ENCODE assay signal across 23 cellular contexts in genomic region chr3:35832140-35832571, GRCh38.
A peak's percentile ranks its signal among the peaks of the same experiment; 100 is the strongest.
DNase-seq lines count a peak whose midpoint lies in the region; ATAC-seq and TF ChIP-seq lines count a peak whose summit lies in the region.
"Had no signal": no experiment of that assay in that cellular context is flagged by ENCODE, and none has a peak within 500 bp of the region (broad histone marks: within the 10 kb centered on the region; RNA-seq: fewer than 3 reads in every experiment).

No MANE protein-coding gene starts in this region.

- POLR2A ChIA-PET in SK-N-SH (lab: Yijun Ruan, JAX) = no interaction called here

- TF ChIP-seq EP300 in SK-N-SH (IDR thresholded peaks at IDR 0.05; ENCODE audit: borderline replicate concordance in 1 of 2, low read depth in 1 of 2, low read length in 1 of 2) = no peak

- no peak for DNase-seq in SK-N-SH
- DNase-seq in SJCRH30 = peak; percentile 78 to 91
- peak; percentile 42 for DNase-seq in fibroblast of the aortic adventitia (ENCODE audit: low read depth)
- peak; percentile 22 for DNase-seq in skeletal muscle cell (ENCODE audit: low read depth)
- DNase-seq in DMS53 (lab: John Stamatoyannopoulos, UW) = no peak
- no peak for DNase-seq in amygdala (lab: John Stamatoyannopoulos, UW)
- DNase-seq in MM.1S = no peak
- DNase-seq: activated CD4-positive, alpha-beta T cell treated with anti-CD3 and anti-CD28 coated beads for 48 hours; effector CD4-positive, alpha-beta T cell; GM23248; islet precursor cell; left ventricle myocardium inferior; naive thymus-derived CD8-positive, alpha-beta T cell; NCI-H1092 treated with DMSO at 0.1 percent for 48 hours; NCI-H1694 treated with DMSO at 0.1 percent for 48 hours; NCI-H2171 treated with DMSO at 0.1 percent for 48 hours; NCI-H524; stimulated activated naive CD4-positive, alpha-beta T cell treated with Interleukin-2 at 50 U/mL for 16 hours; testis had no signal

- H3K79me2 ChIP-seq in SK-N-SH (ENCODE audit: insufficient read depth) (no peaks in the 10 kb centered on the region), MM.1S (ENCODE audit: low read length) (no peaks in the 10 kb centered on the region)

- H3K27ac ChIP-seq in SK-N-SH (ENCODE audit: low read depth in 2 of 2, low read length in 1 of 2) = no peak overlapping the region
- H3K27ac ChIP-seq in SJCRH30 = peak overlapping the region; percentile 61
- no peak overlapping the region for H3K27ac ChIP-seq in MM.1S (ENCODE audit: low read length)
- H3K27ac ChIP-seq: epithelial cell of prostate, GM23248, left ventricle myocardium inferior, testis had no signal

- H4K20me1 ChIP-seq in SK-N-SH (ENCODE audit: insufficient read depth) (no peaks in the 10 kb centered on the region), MM.1S (ENCODE audit: insufficient read depth, low read length) (no peaks in the 10 kb centered on the region)

- H3K27me3 ChIP-seq in SK-N-SH (ENCODE audit: insufficient read depth) (no peaks in the 10 kb centered on the region), SJCRH30 (no peaks in the 10 kb centered on the region), MM.1S (replicated peaks; ENCODE audit: insufficient read depth, low read length) (no peaks in the 10 kb centered on the region)
- H3K27me3 ChIP-seq: testis had no signal

- H3K9me3 ChIP-seq in SK-N-SH (no peaks in the 10 kb centered on the region), SJCRH30 (replicated peaks) (no peaks in the 10 kb centered on the region), MM.1S (replicated peaks; ENCODE audit: insufficient read depth, low read length) (no peaks in the 10 kb centered on the region)
- H3K9me3 ChIP-seq: testis had no signal

- no peaks in the 10 kb centered on the region for H3K36me3 ChIP-seq in SK-N-SH (replicated peaks in 1 of 2; ENCODE audit: control insufficient read depth in 1 of 2, insufficient read depth in 2 of 2, low read length in 1 of 2)
- H3K36me3 ChIP-seq in SJCRH30 = no peaks in the 10 kb centered on the region
- H3K36me3 ChIP-seq in MM.1S (replicated peaks; ENCODE audit: insufficient read depth, low read length) = no peaks in the 10 kb centered on the region
- H3K36me3 ChIP-seq: left ventricle myocardium inferior had no signal

- no peak overlapping the region for H3K4me2 ChIP-seq in SK-N-SH
- no peak overlapping the region for H3K4me2 ChIP-seq in MM.1S (ENCODE audit: low read depth, low read length)

- H3K4me3 ChIP-seq in SK-N-SH (ENCODE audit: low read depth in 2 of 2, low read length in 1 of 2) (no peak overlapping the region), SJCRH30 (no peak overlapping the region), fibroblast of the aortic adventitia (ENCODE audit: low read depth, low read length) (no peak overlapping the region), skeletal muscle cell (ENCODE audit: low read depth, low read length) (no peak overlapping the region), MM.1S (ENCODE audit: low read length) (no peak overlapping the region)
- H3K4me3 ChIP-seq: GM23248, left ventricle myocardium inferior, testis had no signal

- no peak for TF ChIP-seq RAD21 in SK-N-SH (IDR thresholded peaks at IDR 0.05; ENCODE audit: low read length)

- H3F3A ChIP-seq in SK-N-SH (replicated peaks; ENCODE audit: insufficient read depth) (no peaks in the 10 kb centered on the region), MM.1S (ENCODE audit: insufficient read depth, low read length) (no peaks in the 10 kb centered on the region)

- ATAC-seq in SK-N-SH treated with all-trans-retinoic acid at 6 μM for 48 hours = no peak
- ATAC-seq: activated naive CD4-positive, alpha-beta T cell treated with anti-CD3 and anti-CD28 coated beads, Interleukin-2, amount 50 U/mL, for 72 hours; naive thymus-derived CD8-positive, alpha-beta T cell; Right ventricle myocardium inferior had no signal

- CTCF ChIA-PET in SK-N-SH (lab: Yijun Ruan, JAX) = no interaction called here

- H3K4me1 ChIP-seq in SK-N-SH (ENCODE audit: control insufficient read depth in 1 of 2, insufficient read depth in 2 of 2, low read depth in 1 of 2, low read length in 1 of 2) (no peaks in the 10 kb centered on the region; a peak in 1 of 4 replicates), SJCRH30 (peaks cover 16% of the 10 kb centered on the region), MM.1S (ENCODE audit: low read length) (no peaks in the 10 kb centered on the region)
- H3K4me1 ChIP-seq: left ventricle myocardium inferior, testis had no signal

- 67% methylated on average over 4 of the region's 5 CpGs for WGBS in SK-N-SH (ENCODE audit: low lambda C conversion rate)

- H3K9me2 ChIP-seq in SK-N-SH = no peaks in the 10 kb centered on the region
- H3K9me2 ChIP-seq in MM.1S (replicated peaks; ENCODE audit: insufficient read depth, low read length) = no peaks in the 10 kb centered on the region

- TF ChIP-seq CTCF in SK-N-SH (IDR thresholded peaks at IDR 0.05) = no peak
- no peak for TF ChIP-seq CTCF in fibroblast of the aortic adventitia (IDR thresholded peaks at IDR 0.05; ENCODE audit: insufficient read depth, low read length)
- no peak for TF ChIP-seq CTCF in MM.1S (IDR thresholded peaks at IDR 0.05; ENCODE audit: low read length)

- H2AFZ ChIP-seq in SK-N-SH (ENCODE audit: low read depth) (no peak overlapping the region), MM.1S (ENCODE audit: low read length) (no peak overlapping the region)
- H2AFZ ChIP-seq: GM23248 had no signal

- H3K9ac ChIP-seq in SK-N-SH (no peak overlapping the region), MM.1S (ENCODE audit: low read length) (no peak overlapping the region)
- H3K9ac ChIP-seq: GM23248 had no signal

TF ChIP-seq in SK-N-SH treated with all-trans-retinoic acid at 6 μM for 48 hours, 23 proteins besides CTCF, POLR2A, EP300 and RAD21 (continues in another document):
- TF ChIP-seq ZFP3 (CRISPR knock-in tag; IDR thresholded peaks at IDR 0.05) = no peak
- TF ChIP-seq BACH2 (CRISPR knock-in tag; IDR thresholded peaks at IDR 0.05; ENCODE audit: borderline replicate concordance) = no peak
- TF ChIP-seq OSR1 (CRISPR knock-in tag; IDR thresholded peaks at IDR 0.05) = no peak
- TF ChIP-seq CSRNP3 (CRISPR knock-in tag; IDR thresholded peaks at IDR 0.05) = no peak
- no peak for TF ChIP-seq RARB (CRISPR knock-in tag; IDR thresholded peaks at IDR 0.05)
- TF ChIP-seq ZNF8 (CRISPR knock-in tag; IDR thresholded peaks at IDR 0.05) = no peak

TF ChIP-seq in SK-N-SH, 30 proteins besides CTCF, POLR2A, EP300 and RAD21:
- TF ChIP-seq IRF3 (IDR thresholded peaks at IDR 0.05; ENCODE audit: low read depth, low read length) (no peak), NRF1 (IDR thresholded peaks at IDR 0.05; ENCODE audit: low read depth, low read length) (no peak), SIN3A (IDR thresholded peaks at IDR 0.05; ENCODE audit: borderline replicate concordance, low read depth, low read length) (no peak), USF1 (IDR thresholded peaks at IDR 0.05; ENCODE audit: borderline replicate concordance, low read depth) (no peak), EZH2phosphoT487 (IDR thresholded peaks at IDR 0.05; ENCODE audit: borderline replicate concordance, low read depth) (no peak), FOXM1 (IDR thresholded peaks at IDR 0.05; ENCODE audit: low read depth) (no peak), JUND (IDR thresholded peaks at IDR 0.05) (no peak), RFX5 (IDR thresholded peaks at IDR 0.05; ENCODE audit: low read length) (no peak), MXI1 (IDR thresholded peaks at IDR 0.05; ENCODE audit: low read depth, low read length) (no peak), USF2 (IDR thresholded peaks at IDR 0.05; ENCODE audit: borderline replicate concordance, low read depth, low read length) (no peak), GATA2 (CRISPR knock-in tag; IDR thresholded peaks at IDR 0.05) (no peak), ELF1 (IDR thresholded peaks at IDR 0.05) (no peak), CHD2 (IDR thresholded peaks at IDR 0.05; ENCODE audit: low read length, partially characterized antibody) (no peak), FOXJ3 (CRISPR knock-in tag; IDR thresholded peaks at IDR 0.05) (no peak), POLR2AphosphoS5 (IDR thresholded peaks at IDR 0.05; ENCODE audit: low read depth, low read length) (no peak), TEAD4 (IDR thresholded peaks at IDR 0.05; ENCODE audit: borderline replicate concordance, insufficient read depth) (no peak), FOSL2 (IDR thresholded peaks at IDR 0.05; ENCODE audit: borderline replicate concordance, low read depth) (no peak)

Comparison
In these comparisons a context has a peak if more than half of its experiments do, and no peak if none do; other contexts are left out.
1. DNase-seq: peak in SJCRH30 (2 of 2), fibroblast of the aortic adventitia (single experiment) and skeletal muscle cell (single experiment); none in SK-N-SH (single experiment), DMS53 (single experiment), amygdala (0 of 56) and MM.1S (single experiment).